In genomic region chr11:12687740-12688139, GRCh38 we compare ENCODE assay signal across 18 cellular contexts. TPM values are rescaled to one million over a fixed set of nuclear protein-coding genes. Genes with fewer than 3 reads are reported as not detected.
DNase-seq lines count a peak whose midpoint lies in the region; ATAC-seq and TF ChIP-seq lines count a peak whose summit lies in the region.
"Had no signal": no experiment of that assay in that cellular context is flagged by ENCODE, and none has a peak within 500 bp of the region (broad histone marks: within the 10 kb centered on the region; RNA-seq: fewer than 3 reads in every experiment).

No MANE protein-coding gene starts in this region.

- peak overlapping the region; percentile 39 for H3K27ac ChIP-seq in cardiac muscle cell
- H3K27ac ChIP-seq in mesendoderm (ENCODE audit: low read depth, low read length): no peak overlapping the region

- no peak overlapping the region for H2BK5ac ChIP-seq in mesendoderm (ENCODE audit: low read length)

- no peak overlapping the region for H3K23ac ChIP-seq in mesendoderm (ENCODE audit: low read length)

- no peak overlapping the region for H3K18ac ChIP-seq in mesendoderm (ENCODE audit: low read length)

- TF ChIP-seq CTCF in cardiac muscle cell (IDR thresholded peaks at IDR 0.05; ENCODE audit: low read depth, low read length): no peak

- peaks cover 12% of the 10 kb centered on the region for H3K79me1 ChIP-seq in mesendoderm (ENCODE audit: low read length)

- ATAC-seq in Right ventricle myocardium inferior (no peak), esophagus mucosa (peak; percentile 34), GM18867 (IDR thresholded peaks at IDR 0.05; ENCODE audit: unreplicated experiment) (no peak)

- H3K27me3 ChIP-seq in cardiac muscle cell: no peaks in the 10 kb centered on the region
- H3K27me3 ChIP-seq in mesendoderm (ENCODE audit: insufficient read depth, low read length, poor library complexity): no peaks in the 10 kb centered on the region
- H3K27me3 ChIP-seq: MG63 had no signal

- no peak overlapping the region for H2AK5ac ChIP-seq in mesendoderm (ENCODE audit: low read length)

- no peak overlapping the region for H2BK120ac ChIP-seq in mesendoderm (ENCODE audit: low read depth, low read length)

- H3K9me3 ChIP-seq in cardiac muscle cell (ENCODE audit: low read depth): no peaks in the 10 kb centered on the region
- H3K9me3 ChIP-seq: MG63 had no signal

- H2BK15ac ChIP-seq in mesendoderm (replicated peaks; ENCODE audit: low read depth): no peak overlapping the region

- H3K4me1 ChIP-seq in cardiac muscle cell (ENCODE audit: low read depth) (peaks cover 47% of the 10 kb centered on the region), mesendoderm (ENCODE audit: control insufficient read depth, low read depth, low read length) (peaks cover 54% of the 10 kb centered on the region)

- H3K9ac ChIP-seq in mesendoderm (ENCODE audit: low read length): no peak overlapping the region

- no CpG with 5 or more reads among the region's 3 CpGs for WGBS in mesendoderm (ENCODE audit: extremely low coverage, insufficient coverage, low lambda C conversion rate)

- H3K4me3 ChIP-seq in cardiac muscle cell (no peak overlapping the region), mesendoderm (ENCODE audit: low read length) (no peak overlapping the region)
- H3K4me3 ChIP-seq: MG63 had no signal

- H3K4ac ChIP-seq in mesendoderm (ENCODE audit: low read depth, low read length): no peak overlapping the region

- no peak overlapping the region for H4K8ac ChIP-seq in mesendoderm (ENCODE audit: low read depth, low read length)

- intact Hi-C loops in Right ventricle myocardium inferior (cut with DNase I): no loop called here

- no peaks in the 10 kb centered on the region for H3K36me3 ChIP-seq in cardiac muscle cell
- H3K36me3 ChIP-seq in mesendoderm (ENCODE audit: control insufficient read depth, insufficient read depth, low read length): no peaks in the 10 kb centered on the region

- no peak overlapping the region for H3K56ac ChIP-seq in mesendoderm (ENCODE audit: low read length)

- H3K79me2 ChIP-seq in mesendoderm (ENCODE audit: control insufficient read depth, insufficient read depth, low read length): peaks cover 92% of the 10 kb centered on the region

- DNase-seq in cardiac muscle cell (ENCODE audit: low read depth in 1 of 2, low spot score in 1 of 2): no peak
- DNase-seq in Right ventricle myocardium inferior (ENCODE audit: missing footprints): no peak
- DNase-seq in mesendoderm: peak; percentile 95
- DNase-seq in amniotic stem cell (lab: John Stamatoyannopoulos, UW): no peak
- DNase-seq in midbrain (lab: John Stamatoyannopoulos, UW): no peak
- no peak for DNase-seq in OCI-M1 (lab: John Stamatoyannopoulos, UW)
- DNase-seq: activated CD4-positive, alpha-beta T cell treated with anti-CD3 and anti-CD28 coated beads for 1 hour; activated CD8-positive, alpha-beta memory T cell treated with anti-CD3 and anti-CD28 coated beads, Interleukin-2, amount 50 U/mL, for 4 hours; activated naive CD4-positive, alpha-beta T cell treated with anti-CD3 and anti-CD28 coated beads for 36 hours; effector CD8-positive, alpha-beta T cell; foreskin fibroblast; MG63; NCI-H187 treated with DMSO at 0.1 percent for 48 hours; NCI-H82; RPMI8226; substantia nigra had no signal

- H3K4me2 ChIP-seq in mesendoderm (ENCODE audit: low read length): no peak overlapping the region

- no peak overlapping the region for H4K5ac ChIP-seq in mesendoderm (ENCODE audit: low read length)

RNA-seq across cellular contexts. Expression of gene TEAD1, which starts 13.5 kb away (rescaled TPM):
- total RNA-seq in cardiac muscle cell: 73.9 and 105 TPM in 2 replicates
- 45.9 and 52.0 TPM in 2 replicates for polyA plus RNA-seq in cardiac muscle cell
- total RNA-seq in Right ventricle myocardium inferior: 126 TPM
- 35.3 TPM for total RNA-seq in esophagus mucosa
- 57.5 TPM for polyA plus RNA-seq in mesendoderm (2013, experiment 1 of 2)
- polyA plus RNA-seq in mesendoderm (2013, experiment 2 of 2): 58.2 TPM
